Comparison of ENCODE assay signal across 19 cellular contexts in the genomic region with DNA sequence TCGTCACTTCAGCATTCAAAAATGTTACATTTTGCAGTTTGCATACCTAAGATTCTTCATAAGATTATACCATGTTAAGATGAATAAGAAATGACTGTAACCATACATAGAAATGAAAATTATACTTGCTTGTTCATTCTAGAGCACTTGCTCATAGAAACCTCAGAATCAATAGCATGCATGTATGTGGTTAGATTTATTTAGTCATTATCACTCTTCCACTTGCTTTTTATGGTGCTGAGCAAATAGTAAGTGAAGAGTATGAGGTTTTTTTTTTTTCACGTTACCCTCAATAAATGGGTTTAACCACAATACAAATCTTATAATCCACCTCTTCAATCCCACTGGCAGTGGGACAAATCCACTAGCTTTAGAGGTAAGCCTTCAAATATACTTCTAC.
DNase-seq lines count a peak whose midpoint lies in the region; ATAC-seq and TF ChIP-seq lines count a peak whose summit lies in the region.
"Had no signal": no experiment of that assay in that cellular context is flagged by ENCODE, and none has a peak within 500 bp of the region (broad histone marks: within the 10 kb centered on the region; RNA-seq: fewer than 3 reads in every experiment).

No MANE protein-coding gene starts in this region.

- no peak overlapping the region for H3K27ac ChIP-seq in IMR-90 (ENCODE audit: insufficient read depth, low read length)
- no peak overlapping the region for H3K27ac ChIP-seq in epithelial cell of prostate
- H3K27ac ChIP-seq in osteoblast (ENCODE audit: low read depth, low read length), result no peak overlapping the region
- H3K27ac ChIP-seq: 22Rv1, KMS-11, RWPE1, SJSA1 had no signal

- H2AK9ac ChIP-seq in IMR-90 (replicated peaks; ENCODE audit: low read depth, low read length, poor library complexity), result no peak overlapping the region

- no TSS peak for BruUV-seq in IMR-90 (replicated peaks; lab: Mats Ljungman, UMichigan)

- H3K27me3 ChIP-seq in IMR-90 (ENCODE audit: control insufficient read depth, insufficient read depth, low read length) (no peaks in the 10 kb centered on the region), osteoblast (ENCODE audit: insufficient read depth, low read length) (no peaks in the 10 kb centered on the region)
- H3K27me3 ChIP-seq: MG63 had no signal

- CTCF ChIA-PET in IMR-90 (lab: Yijun Ruan, JAX), result no interaction called here

- in situ Hi-C loops in IMR-90 (cut with MboI; ENCODE audit: low sequenced_read_pairs), result no loop called here

- peak; percentile 19 for DNase-seq in DMS53 (lab: John Stamatoyannopoulos, UW)
- DNase-seq in DMS53 treated with DMSO at 0.1 percent for 48 hours (lab: John Stamatoyannopoulos, UW; ENCODE audit: unreplicated experiment), result no peak
- DNase-seq in IMR-90, result peak; percentile 72
- peak; percentile 10 for DNase-seq in epithelial cell of prostate (ENCODE audit: low read depth, low spot score)
- peak; percentile 3 for DNase-seq in osteoblast (ENCODE audit: insufficient read length, low spot score, missing footprints)
- DNase-seq in OCI-M1 (lab: John Stamatoyannopoulos, UW), result no peak
- no peak for DNase-seq in NCI-H345 treated with DMSO at 0.1 percent for 48 hours (lab: John Stamatoyannopoulos, UW; ENCODE audit: unreplicated experiment)
- DNase-seq: C1 segment of cervical spinal cord, GDM1, GOT3, HFFc6, MG63, NCI-H1092 treated with DMSO at 0.1 percent for 48 hours, NCI-H1694 had no signal

- H3K9ac ChIP-seq in IMR-90 (ENCODE audit: low read depth, low read length), result no peak overlapping the region
- H3K9ac ChIP-seq: KMS-11 had no signal

- TF ChIP-seq RAD21 in IMR-90 (IDR thresholded peaks at IDR 0.05; ENCODE audit: low read length), result no peak

- peak overlapping the region; percentile 10; the same call in 1 of the 2 replicates for H3K14ac ChIP-seq in IMR-90 (replicated peaks; ENCODE audit: low read depth, low read length)

- H3K18ac ChIP-seq in IMR-90 (ENCODE audit: low read depth, low read length), result peak overlapping the region; percentile 62; the same call in 1 of the 2 replicates

- no CpG with 5 or more reads among the region's 2 CpGs for WGBS in IMR-90 (ENCODE audit: extremely low coverage in 2 of 2, insufficient read length in 1 of 2), 2 experiments

- H2BK20ac ChIP-seq in IMR-90 (ENCODE audit: low read depth, low read length), result peak overlapping the region; percentile 61

- ATAC-seq in IMR-90 (ENCODE audit: low read depth), result peak; percentile 22; the same call in 1 of the 2 replicates
- ATAC-seq in GM21619 (IDR thresholded peaks at IDR 0.05; ENCODE audit: unreplicated experiment), result no peak

- H2AK5ac ChIP-seq in IMR-90 (ENCODE audit: low read depth, low read length), result no peak overlapping the region

- no peak overlapping the region for H2BK15ac ChIP-seq in IMR-90 (ENCODE audit: low read depth, low read length)

- no peaks in the 10 kb centered on the region for H4K20me1 ChIP-seq in IMR-90 (ENCODE audit: insufficient read depth, low read length)
- no peaks in the 10 kb centered on the region for H4K20me1 ChIP-seq in osteoblast (ENCODE audit: insufficient read depth, low read length)

- H2AFZ ChIP-seq in IMR-90 (replicated peaks; ENCODE audit: low read length, poor library complexity), result no peak overlapping the region
- no peak overlapping the region for H2AFZ ChIP-seq in osteoblast (ENCODE audit: low read length)

- no peaks in the 10 kb centered on the region for H3K79me1 ChIP-seq in IMR-90 (ENCODE audit: low read depth in 1 of 2, low read length in 2 of 2)

- no peaks in the 10 kb centered on the region for H3K36me3 ChIP-seq in IMR-90 (ENCODE audit: control insufficient read depth, insufficient read depth, low read length)
- no peaks in the 10 kb centered on the region for H3K36me3 ChIP-seq in osteoblast (ENCODE audit: insufficient read depth, low read length)
- H3K36me3 ChIP-seq: MG63, SJSA1 had no signal

- H3K4ac ChIP-seq in IMR-90 (ENCODE audit: low read depth, low read length), result no peak overlapping the region; the same call in 1 of the 2 replicates

- dilution Hi-C loops in IMR-90 (cut with HindIII; ENCODE audit: low sequenced_read_pairs, unreplicated experiment), result no loop called here

- TF ChIP-seq POLR2A in IMR-90 (IDR thresholded peaks at IDR 0.05; ENCODE audit: low read depth, low read length), result no peak

- POLR2A ChIA-PET in IMR-90 (lab: Charles Lee; ENCODE audit: unreplicated experiment), result interaction anchor here (0.5 kb wide), 1 partner anchor 8 kb away, joined by 4 read pairs; no protein-coding TSS in a partner anchor

- H3K4me3 ChIP-seq in IMR-90 (ENCODE audit: insufficient read depth, low read depth, low read length) (no peak overlapping the region), osteoblast (ENCODE audit: insufficient read depth, low read length) (no peak overlapping the region)
- H3K4me3 ChIP-seq: MG63, SJSA1 had no signal

- H3K9me1 ChIP-seq in IMR-90 (ENCODE audit: insufficient read depth, low read length), result no peaks in the 10 kb centered on the region

- intact Hi-C loops in IMR-90 (cut with micrococcal nuclease), result loop anchor here (5.0 kb wide), 1 partner anchor 220 kb away; no protein-coding TSS in a partner anchor

- peak overlapping the region; percentile 65; the same call in 1 of the 2 replicates for H2BK120ac ChIP-seq in IMR-90 (ENCODE audit: low read depth, low read length)

- H3K9me3 ChIP-seq in IMR-90 (ENCODE audit: control insufficient read depth, insufficient read depth, low read length) (no peaks in the 10 kb centered on the region), osteoblast (ENCODE audit: low read depth, low read length) (no peaks in the 10 kb centered on the region)
- H3K9me3 ChIP-seq: MG63, SJSA1 had no signal

- no peak overlapping the region for H4K91ac ChIP-seq in IMR-90 (ENCODE audit: insufficient read depth, low read depth, low read length)

- TF ChIP-seq CTCF in IMR-90 (conservative IDR thresholded peaks at IDR 0.05; ENCODE audit: low read depth, low read length) (no peak), osteoblast (IDR thresholded peaks at IDR 0.05; ENCODE audit: extremely low read depth, low read depth, low read length) (no peak)

- H3K4me2 ChIP-seq in IMR-90 (ENCODE audit: low read depth, low read length), result peak overlapping the region; percentile 10; the same call in 1 of the 2 replicates
- H3K4me2 ChIP-seq in osteoblast (ENCODE audit: insufficient read depth, low read length), result no peak overlapping the region
- H3K4me2 ChIP-seq: KMS-11 had no signal

- H2BK5ac ChIP-seq in IMR-90 (ENCODE audit: low read depth, low read length, poor library complexity, severe bottlenecking), result peak overlapping the region; percentile 94

- H3K4me1 ChIP-seq in IMR-90 (ENCODE audit: control insufficient read depth, insufficient read depth, low read length) (peaks cover 10% of the 10 kb centered on the region; the same call in 1 of the 2 replicates), osteoblast (ENCODE audit: insufficient read depth, low read length) (no peaks in the 10 kb centered on the region)
- H3K4me1 ChIP-seq: SJSA1 had no signal

- H3K56ac ChIP-seq in IMR-90 (ENCODE audit: extremely low read depth, insufficient read depth, low read length), result peak overlapping the region; percentile 14; the same call in 1 of the 2 replicates

- peak overlapping the region; percentile 71; the same call in 1 of the 2 replicates for H4K5ac ChIP-seq in IMR-90 (ENCODE audit: low read depth, low read length)

- H3K79me2 ChIP-seq in osteoblast (ENCODE audit: insufficient read depth, low read length), result no peaks in the 10 kb centered on the region

- H3K23ac ChIP-seq in IMR-90 (ENCODE audit: low read depth, low read length), result no peak overlapping the region

- H4K8ac ChIP-seq in IMR-90 (ENCODE audit: low read depth in 2 of 2, low read length in 2 of 2), result peak overlapping the region in 1 of 2 experiments; percentile 64; a peak in 1 of 4 replicates

TF ChIP-seq in IMR-90, 13 proteins besides CTCF, POLR2A, EP300 and RAD21:
- TF ChIP-seq, protein P1, sequence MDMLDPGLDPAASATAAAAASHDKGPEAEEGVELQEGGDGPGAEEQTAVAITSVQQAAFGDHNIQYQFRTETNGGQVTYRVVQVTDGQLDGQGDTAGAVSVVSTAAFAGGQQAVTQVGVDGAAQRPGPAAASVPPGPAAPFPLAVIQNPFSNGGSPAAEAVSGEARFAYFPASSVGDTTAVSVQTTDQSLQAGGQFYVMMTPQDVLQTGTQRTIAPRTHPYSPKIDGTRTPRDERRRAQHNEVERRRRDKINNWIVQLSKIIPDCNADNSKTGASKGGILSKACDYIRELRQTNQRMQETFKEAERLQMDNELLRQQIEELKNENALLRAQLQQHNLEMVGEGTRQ (IDR thresholded peaks at IDR 0.05; ENCODE audit: low read depth, low read length), result no peak

Comparison
In these comparisons a context has a peak if more than half of its experiments do, and no peak if none do; other contexts are left out.
1. DNase-seq: peak in DMS53 (single experiment), IMR-90 (single experiment), epithelial cell of prostate (single experiment) and osteoblast (single experiment); none in DMS53 treated with DMSO at 0.1 percent for 48 hours (single experiment), OCI-M1 (single experiment) and NCI-H345 treated with DMSO at 0.1 percent for 48 hours (single experiment).